12 cellular contexts compared by ENCODE assay signal in the genomic region with DNA sequence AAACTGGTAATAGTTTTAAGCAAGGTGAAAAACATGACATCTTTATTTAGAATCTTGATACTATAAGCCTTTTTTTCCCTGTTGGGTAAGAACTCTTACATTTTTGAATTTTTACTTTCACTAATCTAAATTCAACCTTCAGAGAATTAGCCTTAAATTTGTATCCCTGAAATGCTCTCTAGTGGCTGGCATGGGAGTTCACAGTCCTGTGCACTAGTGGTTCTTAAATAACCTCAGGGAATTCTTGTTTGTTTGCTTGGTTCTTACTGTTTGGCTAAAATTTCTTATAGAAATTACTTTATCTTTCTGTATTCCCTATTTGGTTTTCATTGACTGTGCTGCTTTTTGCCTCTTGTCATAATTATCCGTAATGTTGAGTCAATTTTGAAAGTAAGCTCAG.
DNase-seq lines count a peak whose midpoint lies in the region; ATAC-seq and TF ChIP-seq lines count a peak whose summit lies in the region.
"Had no signal": no experiment of that assay in that cellular context is flagged by ENCODE, and none has a peak within 500 bp of the region (broad histone marks: within the 10 kb centered on the region; RNA-seq: fewer than 3 reads in every experiment).

No MANE protein-coding gene starts in this region.

- no peaks in the 10 kb centered on the region for H3K9me3 ChIP-seq in heart left ventricle
- H3K9me3 ChIP-seq in ascending aorta, result no peaks in the 10 kb centered on the region
- H3K9me3 ChIP-seq in upper lobe of right lung, result no peaks in the 10 kb centered on the region

- intact Hi-C loops in heart left ventricle (cut with DNase I) (no loop called here), Right ventricle myocardium superior (cut with DNase I) (no loop called here), ascending aorta (cut with DNase I) (loop anchor here (2.0 to 10.0 kb wide), 2 partner anchors 392 to 780 kb away; partner anchors contain the start of gene FIGN), upper lobe of right lung (cut with DNase I) (no loop called here)

- ATAC-seq in heart left ventricle (no peak), Right ventricle myocardium superior (ENCODE audit: poor library complexity) (no peak), upper lobe of right lung (no peak), GM19395 (IDR thresholded peaks at IDR 0.05; ENCODE audit: unreplicated experiment) (no peak)
- ATAC-seq: stimulated activated memory B cell treated with anti-CD40 and anti-IgM and Interleukin-4, amounts not matched to agents 10 μg/mL and 1 μg/mL and 100 μg/mL, for 72 hours had no signal

- H3K4me3 ChIP-seq in heart left ventricle (no peak overlapping the region), ascending aorta (no peak overlapping the region), upper lobe of right lung (no peak overlapping the region)

- H3K27ac ChIP-seq in heart left ventricle (no peak overlapping the region), ascending aorta (no peak overlapping the region), upper lobe of right lung (no peak overlapping the region), caudate nucleus (ENCODE audit: low read depth, low read length) (no peak overlapping the region)

- 78 to 88% (median 83%) methylated on average over 1 of the region's 1 CpG for WGBS in heart left ventricle, 4 donors

- no peaks in the 10 kb centered on the region for H3K4me1 ChIP-seq in heart left ventricle
- H3K4me1 ChIP-seq in ascending aorta, result no peaks in the 10 kb centered on the region
- no peaks in the 10 kb centered on the region for H3K4me1 ChIP-seq in upper lobe of right lung

- TF ChIP-seq POLR2A in heart left ventricle (IDR thresholded peaks at IDR 0.05), result no peak

- DNase-seq in heart left ventricle (no peak), Right ventricle myocardium superior (no peak), ascending aorta (ENCODE audit: low spot score in 2 of 2) (no peak), iris pigment epithelial cell (ENCODE audit: low read depth) (peak; percentile 29), upper lobe of right lung (no peak), caudate nucleus (lab: John Stamatoyannopoulos, UW) (no peak)
- DNase-seq in stimulated activated CD4-positive, alpha-beta T cell treated with anti-CD3 and anti-CD28 coated beads, Interleukin-2, amount 100 ng/mL, for 48 hours, result no peak
- DNase-seq: NCI-H1417, NCI-H82, nephron progenitor cell had no signal

- TF ChIP-seq CTCF in heart left ventricle (IDR thresholded peaks at IDR 0.05) (peak in 7 of 12 donors; percentile 21 to 53 (median 34)), ascending aorta (IDR thresholded peaks at IDR 0.05) (peak in 2 of 3 experiments; percentile 32 to 60), upper lobe of right lung (IDR thresholded peaks at IDR 0.05) (peak; percentile 14)

- H3K36me3 ChIP-seq in heart left ventricle (no peaks in the 10 kb centered on the region), ascending aorta (no peaks in the 10 kb centered on the region), upper lobe of right lung (no peaks in the 10 kb centered on the region)

- H3K27me3 ChIP-seq in heart left ventricle (no peaks in the 10 kb centered on the region), ascending aorta (no peaks in the 10 kb centered on the region), upper lobe of right lung (no peaks in the 10 kb centered on the region)
